In genomic region chr6:27672113-27672799, GRCh38 we compare ENCODE assay signal across 1 cellular context.
A peak's percentile ranks its signal among the peaks of the same experiment; 100 is the strongest.
TF ChIP-seq lines count a peak whose summit lies in the region.

No MANE protein-coding gene starts in this region.

TF ChIP-seq in K562, 482 proteins besides CTCF, POLR2A, EP300 and RAD21 (continued from another document and continues in another):
- TF ChIP-seq AFF1 (IDR thresholded peaks at IDR 0.05; ENCODE audit: low read depth in 1 of 2, partially characterized antibody in 2 of 2) (peak; percentile 67 to 94), PHTF2 (CRISPR knock-in tag; IDR thresholded peaks at IDR 0.05) (peak; percentile 3; the same call in 1 of the 2 replicates), ZBTB7A (IDR thresholded peaks at IDR 0.05; ENCODE audit: borderline replicate concordance, control insufficient read depth, low read depth, low read length) (peak; percentile 59; the same call in 1 of the 2 replicates), THAP12 (CRISPR knock-in tag; IDR thresholded peaks at IDR 0.05) (peak; percentile 79), ZNF764 (CRISPR knock-in tag; IDR thresholded peaks at IDR 0.05; ENCODE audit: low read depth) (peak; percentile 81), ZNF263 (CRISPR knock-in tag; IDR thresholded peaks at IDR 0.05; ENCODE audit: borderline replicate concordance) (peak; percentile 60; the same call in 1 of the 2 replicates), ZNF668 (CRISPR knock-in tag; IDR thresholded peaks at IDR 0.05) (0 out of 2 replicates have a peak, but pooled peaks have one; percentile 34), ILK (tag; IDR thresholded peaks at IDR 0.05; ENCODE audit: borderline replicate concordance, low read depth) (0 out of 2 replicates have a peak, but pooled peaks have one; percentile 31), SMARCA4 (IDR thresholded peaks at IDR 0.05) (peak; percentile 34), E2F8 (IDR thresholded peaks at IDR 0.05; ENCODE audit: low read depth, partially characterized antibody) (peak; percentile 50), NR2C1 (IDR thresholded peaks at IDR 0.05) (peak; percentile 79), NR2C1 (tag; IDR thresholded peaks at IDR 0.05) (peak; percentile 75), ZNF347 (CRISPR knock-in tag; IDR thresholded peaks at IDR 0.05; ENCODE audit: low read depth) (no peak), CREB3 (tag; conservative IDR thresholded peaks at IDR 0.05; ENCODE audit: low read depth) (no peak), ZNF717 (CRISPR knock-in tag; IDR thresholded peaks at IDR 0.05) (0 out of 2 replicates have a peak, but pooled peaks have one; percentile 53), GTF2B (IDR thresholded peaks at IDR 0.05; ENCODE audit: extremely low read depth, insufficient read length) (no peak), MTA1 (IDR thresholded peaks at IDR 0.05; ENCODE audit: borderline replicate concordance) (peak; percentile 85), NFRKB (IDR thresholded peaks at IDR 0.05; ENCODE audit: low read depth) (no peak), SMAD3 (CRISPR knock-in tag; conservative IDR thresholded peaks at IDR 0.05) (peak; percentile 84), FOXJ2 (tag; IDR thresholded peaks at IDR 0.05) (no peak), ZEB2 (IDR thresholded peaks at IDR 0.05) (peak; percentile 71; the same call in 1 of the 2 replicates), ZNF584 (CRISPR knock-in tag; IDR thresholded peaks at IDR 0.05; ENCODE audit: low read depth) (peak; percentile 86), BRCA1 (IDR thresholded peaks at IDR 0.05) (no peak), BRCA1 (CRISPR knock-in tag; IDR thresholded peaks at IDR 0.05) (no peak), RB1 (IDR thresholded peaks at IDR 0.05; ENCODE audit: low read depth) (peak; percentile 82; the same call in 1 of the 2 replicates), RBFOX2 (IDR thresholded peaks at IDR 0.05; ENCODE audit: low read depth, low read length) (peak; percentile 46; the same call in 1 of the 2 replicates), ZNF407 (IDR thresholded peaks at IDR 0.05; ENCODE audit: low read depth) (peak; percentile 65; the same call in 1 of the 2 replicates), U2AF1 (optimal IDR thresholded peaks at IDR 0.05; ENCODE audit: low read depth, low read length) (no peak), TOE1 (IDR thresholded peaks at IDR 0.05; ENCODE audit: borderline replicate concordance) (peak; percentile 59), TOE1 (CRISPR knock-in tag; IDR thresholded peaks at IDR 0.05; ENCODE audit: borderline replicate concordance, low read depth) (no peak), ESRRA (IDR thresholded peaks at IDR 0.05; ENCODE audit: borderline replicate concordance, low read depth) (peak; percentile 75; the same call in 1 of the 2 replicates), MAZ (CRISPR knock-in tag; conservative IDR thresholded peaks at IDR 0.05 in 1 of 2, IDR thresholded peaks at IDR 0.05 in 1 of 2) (peak; percentile 35 to 81), CBX3 (IDR thresholded peaks at IDR 0.05; ENCODE audit: borderline replicate concordance in 1 of 2, low read length in 2 of 2) (peak in 1 of 2 experiments; percentile 67; a peak in 2 of 3 replicates), ASH1L (IDR thresholded peaks at IDR 0.05; ENCODE audit: borderline replicate concordance, low read depth, partially characterized antibody) (no peak), ZNF511 (CRISPR knock-in tag; IDR thresholded peaks at IDR 0.05) (peak; percentile 65; the same call in 1 of the 2 replicates), ZBTB17 (CRISPR knock-in tag; IDR thresholded peaks at IDR 0.05) (peak; percentile 63; the same call in 1 of the 2 replicates)
